In the genomic region with DNA sequence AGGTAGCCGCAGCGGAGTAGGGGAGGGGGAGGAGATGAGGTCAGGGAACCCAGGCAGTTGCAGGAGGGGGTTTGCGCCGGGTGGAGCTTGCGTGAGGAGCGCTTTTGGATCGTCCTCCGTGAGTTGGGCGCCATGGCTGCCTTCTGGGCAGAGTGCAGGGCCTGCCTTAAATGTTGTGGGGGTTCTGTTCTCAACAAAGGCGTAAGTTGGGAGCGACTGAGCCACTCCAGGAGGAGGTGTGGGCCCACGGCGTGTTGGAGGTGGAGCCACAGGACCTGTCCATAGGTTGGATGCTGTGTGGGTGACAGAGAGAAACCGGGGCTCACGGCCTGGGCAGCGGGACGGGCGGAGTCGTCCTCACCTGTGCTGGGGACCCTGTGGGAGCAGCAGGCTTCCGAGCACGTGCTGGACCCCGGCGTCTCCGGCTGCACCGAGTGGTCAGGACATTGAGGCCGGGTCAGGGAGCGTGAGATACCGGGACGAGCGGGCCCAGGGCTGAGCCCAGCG, we compare ENCODE assay signal across 1 cellular context.
TF ChIP-seq lines count a peak whose summit lies in the region.

No MANE protein-coding gene starts in this region.

TF ChIP-seq in GM12878, 131 proteins besides CTCF, POLR2A, EP300 and RAD21:
- TF ChIP-seq BHLHE40 (IDR thresholded peaks at IDR 0.05; ENCODE audit: borderline replicate concordance in 1 of 2, low read depth in 2 of 2, low read length in 1 of 2) (0 out of 4 replicates have a peak, but pooled peaks of 1 of the 2 experiments have one; percentile 9), BACH1 (IDR thresholded peaks at IDR 0.05; ENCODE audit: borderline replicate concordance) (no peak), GATAD2B (conservative IDR thresholded peaks at IDR 0.05; ENCODE audit: low read depth) (0 out of 2 replicates have a peak, but pooled peaks have one; percentile 10), CBFB (IDR thresholded peaks at IDR 0.05; ENCODE audit: low read depth) (no peak)
- TF ChIP-seq, protein P1, sequence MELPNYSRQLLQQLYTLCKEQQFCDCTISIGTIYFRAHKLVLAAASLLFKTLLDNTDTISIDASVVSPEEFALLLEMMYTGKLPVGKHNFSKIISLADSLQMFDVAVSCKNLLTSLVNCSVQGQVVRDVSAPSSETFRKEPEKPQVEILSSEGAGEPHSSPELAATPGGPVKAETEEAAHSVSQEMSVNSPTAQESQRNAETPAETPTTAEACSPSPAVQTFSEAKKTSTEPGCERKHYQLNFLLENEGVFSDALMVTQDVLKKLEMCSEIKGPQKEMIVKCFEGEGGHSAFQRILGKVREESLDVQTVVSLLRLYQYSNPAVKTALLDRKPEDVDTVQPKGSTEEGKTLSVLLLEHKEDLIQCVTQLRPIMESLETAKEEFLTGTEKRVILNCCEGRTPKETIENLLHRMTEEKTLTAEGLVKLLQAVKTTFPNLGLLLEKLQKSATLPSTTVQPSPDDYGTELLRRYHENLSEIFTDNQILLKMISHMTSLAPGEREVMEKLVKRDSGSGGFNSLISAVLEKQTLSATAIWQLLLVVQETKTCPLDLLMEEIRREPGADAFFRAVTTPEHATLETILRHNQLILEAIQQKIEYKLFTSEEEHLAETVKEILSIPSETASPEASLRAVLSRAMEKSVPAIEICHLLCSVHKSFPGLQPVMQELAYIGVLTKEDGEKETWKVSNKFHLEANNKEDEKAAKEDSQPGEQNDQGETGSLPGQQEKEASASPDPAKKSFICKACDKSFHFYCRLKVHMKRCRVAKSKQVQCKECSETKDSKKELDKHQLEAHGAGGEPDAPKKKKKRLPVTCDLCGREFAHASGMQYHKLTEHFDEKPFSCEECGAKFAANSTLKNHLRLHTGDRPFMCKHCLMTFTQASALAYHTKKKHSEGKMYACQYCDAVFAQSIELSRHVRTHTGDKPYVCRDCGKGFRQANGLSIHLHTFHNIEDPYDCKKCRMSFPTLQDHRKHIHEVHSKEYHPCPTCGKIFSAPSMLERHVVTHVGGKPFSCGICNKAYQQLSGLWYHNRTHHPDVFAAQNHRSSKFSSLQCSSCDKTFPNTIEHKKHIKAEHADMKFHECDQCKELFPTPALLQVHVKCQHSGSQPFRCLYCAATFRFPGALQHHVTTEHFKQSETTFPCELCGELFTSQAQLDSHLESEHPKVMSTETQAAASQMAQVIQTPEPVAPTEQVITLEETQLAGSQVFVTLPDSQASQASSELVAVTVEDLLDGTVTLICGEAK (IDR thresholded peaks at IDR 0.05; ENCODE audit: borderline replicate concordance), result 0 out of 2 replicates have a peak, but pooled peaks have one; percentile 26
TF ChIP-seq in GM12878: peak in this region for 3.
